In the genomic region with DNA sequence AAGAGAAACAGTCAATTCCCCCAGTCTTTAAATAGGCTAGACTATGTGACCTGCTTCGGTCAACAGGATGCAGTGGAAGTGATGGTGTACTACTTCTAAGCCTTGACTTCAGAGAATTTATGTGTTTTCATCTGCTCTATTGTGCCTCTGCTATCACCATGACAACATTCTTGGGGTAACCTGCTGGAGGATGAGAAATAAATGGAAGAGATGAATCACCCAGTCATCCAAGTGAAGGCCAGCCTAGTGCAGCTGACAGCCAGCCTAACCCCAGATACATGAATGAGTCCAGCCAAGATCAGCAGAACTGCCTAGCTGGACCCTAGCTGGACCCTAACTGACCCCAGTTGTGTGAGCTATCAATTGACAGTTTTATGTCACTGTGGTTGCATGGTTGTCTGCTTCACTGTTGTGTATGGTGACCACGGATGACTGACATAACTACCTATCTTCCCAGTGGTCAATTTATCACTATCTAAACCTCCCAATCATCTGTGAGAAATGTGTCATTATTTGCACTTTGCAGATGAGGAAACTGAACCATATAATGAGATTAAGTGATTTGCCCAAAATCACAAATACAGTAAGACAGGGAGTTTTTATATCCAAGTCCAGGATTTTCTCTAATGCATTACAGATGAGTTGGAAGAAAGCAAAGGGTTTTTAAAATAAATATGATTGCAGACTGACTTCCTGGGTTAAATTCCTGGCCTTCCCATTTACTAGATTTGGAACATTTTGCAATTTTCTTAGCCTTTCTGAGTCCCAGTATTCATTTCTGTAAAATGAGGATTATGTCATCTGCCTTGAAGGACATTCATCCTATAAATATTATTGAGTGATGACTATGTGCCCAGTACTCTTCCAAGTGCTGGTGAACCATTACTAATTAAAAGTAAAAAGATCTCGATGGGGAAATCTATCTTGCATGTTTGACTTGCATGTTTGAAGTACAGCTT, we compare ENCODE assay signal across 12 cellular contexts.
DNase-seq lines count a peak whose midpoint lies in the region; ATAC-seq, FAIRE-seq and TF ChIP-seq lines count a peak whose summit lies in the region.
"Had no signal": no experiment of that assay in that cellular context is flagged by ENCODE, and none has a peak within 500 bp of the region (broad histone marks: within the 10 kb centered on the region; RNA-seq: fewer than 3 reads in every experiment).

No MANE protein-coding gene starts in this region.

- no peak for TF ChIP-seq RAD21 in HepG2 (CRISPR knock-in tag; IDR thresholded peaks at IDR 0.05)

- H3K4me3 ChIP-seq in HepG2 (replicated peaks in 1 of 3; ENCODE audit: insufficient read depth in 1 of 3, low read depth in 2 of 3, low read length in 3 of 3) = no peak overlapping the region

- no TSS peak for BruUV-seq in HepG2 (replicated peaks; lab: Mats Ljungman, UMichigan)

- H3K27ac Mint-ChIP-seq in activated T-cell treated with anti-CD3 and anti-CD28 coated beads, Interleukin-2, amount 50 U/mL, for 72 hours = no peak overlapping the region
- no peak overlapping the region for H3K27ac Mint-ChIP-seq in activated T-cell treated with anti-CD3 and anti-CD28 coated beads, Interleukin-2, amount 50 U/mL, for 24 hours

- in situ Hi-C loops in HepG2 (cut with HindIII; ENCODE audit: extremely low pct_ligation_motif_present, low pct_unique_long_range_greater_than_20kb) = no loop called here

- no peaks in the 10 kb centered on the region for H3K27me3 Mint-ChIP-seq in activated T-cell treated with anti-CD3 and anti-CD28 coated beads, Interleukin-2, amount 50 U/mL, for 72 hours (ENCODE audit: low read depth)
- no peaks in the 10 kb centered on the region for H3K27me3 Mint-ChIP-seq in activated T-cell treated with anti-CD3 and anti-CD28 coated beads, Interleukin-2, amount 50 U/mL, for 24 hours

- no peaks in the 10 kb centered on the region for H3K4me1 Mint-ChIP-seq in activated T-cell treated with anti-CD3 and anti-CD28 coated beads, Interleukin-2, amount 50 U/mL, for 72 hours (ENCODE audit: low read depth)
- H3K4me1 Mint-ChIP-seq in activated T-cell treated with anti-CD3 and anti-CD28 coated beads, Interleukin-2, amount 50 U/mL, for 24 hours (ENCODE audit: low read depth) = no peaks in the 10 kb centered on the region

- H3K4me3 Mint-ChIP-seq in activated T-cell treated with anti-CD3 and anti-CD28 coated beads, Interleukin-2, amount 50 U/mL, for 72 hours = no peak overlapping the region
- H3K4me3 Mint-ChIP-seq in activated T-cell treated with anti-CD3 and anti-CD28 coated beads, Interleukin-2, amount 50 U/mL, for 24 hours = no peak overlapping the region

- no peak overlapping the region for H3K27ac ChIP-seq in HepG2 (ENCODE audit: extremely low read length, insufficient read depth, low read length)

- POLR2A ChIA-PET in HepG2 (lab: Yijun Ruan, JAX) = no interaction called here

- intact Hi-C loops in left cardiac atrium (cut with DNase I) = no loop called here
- intact Hi-C loops in HepG2 (cut with micrococcal nuclease; ENCODE audit: unreplicated experiment) = loop anchor here (5.0 kb wide), 1 partner anchor 410 kb away; no protein-coding TSS in a partner anchor

- no peak for TF ChIP-seq CTCF in HepG2 (CRISPR knock-in tag; IDR thresholded peaks at IDR 0.05)

- no peaks in the 10 kb centered on the region for H3K79me2 ChIP-seq in HepG2 (ENCODE audit: insufficient read depth, low read length)

- DNase-seq in activated T-cell treated with anti-CD3 and anti-CD28 coated beads, Interleukin-2, amount 50 U/mL, for 72 hours = no peak
- DNase-seq in activated T-cell treated with anti-CD3 and anti-CD28 coated beads, Interleukin-2, amount 50 U/mL, for 24 hours = no peak
- DNase-seq in amniotic epithelial cell (ENCODE audit: low read depth) = peak; percentile 3
- DNase-seq in left cardiac atrium = no peak
- no peak for DNase-seq in urothelium cell line (ENCODE audit: low spot score)
- no peak for DNase-seq in GM12891 (ENCODE audit: insufficient read length, low spot score)
- no peak for DNase-seq in HepG2 (ENCODE audit: low spot score)
- DNase-seq in NCI-H2171 treated with DMSO at 0.1 percent for 48 hours (lab: John Stamatoyannopoulos, UW) = no peak
- DNase-seq: activated CD8-positive, alpha-beta memory T cell treated with anti-CD3 and anti-CD28 coated beads, Interleukin-2, amount 50 U/mL, for 48 hours; AML-193; NCI-H526 treated with DMSO at 0.1 percent for 48 hours; occipital lobe had no signal

- peak; percentile 36 to 40 for ATAC-seq in activated T-cell treated with anti-CD3 and anti-CD28 coated beads, Interleukin-2, amount 50 U/mL, for 72 hours (replicated peaks in 1 of 2)
- ATAC-seq in left cardiac atrium = peak; percentile 7 to 67
- no peak for ATAC-seq in HepG2

- H3K4me1 ChIP-seq in HepG2 (ENCODE audit: insufficient read depth, low read length) = no peaks in the 10 kb centered on the region

- TF ChIP-seq EP300 in HepG2 (IDR thresholded peaks at IDR 0.05; ENCODE audit: low read depth in 2 of 2, low read length in 2 of 2) = no peak
- TF ChIP-seq EP300 in HepG2 (CRISPR knock-in tag; IDR thresholded peaks at IDR 0.05; ENCODE audit: borderline replicate concordance) = no peak

- no peaks in the 10 kb centered on the region for H3K9me3 ChIP-seq in HepG2 (ENCODE audit: low read length)

- H3K9me3 Mint-ChIP-seq in activated T-cell treated with anti-CD3 and anti-CD28 coated beads, Interleukin-2, amount 50 U/mL, for 72 hours = peaks cover 0 to 3% of the 10 kb centered on the region in 2 donors
- H3K9me3 Mint-ChIP-seq in activated T-cell treated with anti-CD3 and anti-CD28 coated beads, Interleukin-2, amount 50 U/mL, for 24 hours = no peaks in the 10 kb centered on the region

- H2AFZ ChIP-seq in HepG2 (ENCODE audit: low read length) = no peak overlapping the region

- FAIRE-seq in urothelium cell line (lab: Jason Lieb, UNC) (peak; percentile 56), GM12891 (lab: Jason Lieb, UNC) (no peak), HepG2 (lab: Jason Lieb, UNC) (no peak)

- H4K20me1 ChIP-seq in HepG2 (ENCODE audit: insufficient read depth, low read length) = no peaks in the 10 kb centered on the region

- no peaks in the 10 kb centered on the region for H3K36me3 ChIP-seq in HepG2 (replicated peaks in 1 of 2; ENCODE audit: control insufficient read depth in 1 of 2, insufficient read depth in 2 of 2, low read length in 2 of 2)

- no peaks in the 10 kb centered on the region for H3K36me3 Mint-ChIP-seq in activated T-cell treated with anti-CD3 and anti-CD28 coated beads, Interleukin-2, amount 50 U/mL, for 72 hours (ENCODE audit: insufficient read depth in 2 of 2)
- H3K36me3 Mint-ChIP-seq in activated T-cell treated with anti-CD3 and anti-CD28 coated beads, Interleukin-2, amount 50 U/mL, for 24 hours (ENCODE audit: low read depth) = no peaks in the 10 kb centered on the region

- CTCF ChIA-PET in HepG2 (lab: Yijun Ruan, JAX; ENCODE audit: low intra/inter-chr PET ratio, low total read pairs) = no interaction called here

- TF ChIP-seq POLR2A in GM12891 (IDR thresholded peaks at IDR 0.05; ENCODE audit: low read depth, low read length) (no peak), HepG2 (IDR thresholded peaks at IDR 0.05; ENCODE audit: insufficient read depth in 1 of 2, low read depth in 2 of 2, low read length in 2 of 2) (no peak)

- 15% methylated on average over 3 of the region's 3 CpGs for WGBS in HepG2 (ENCODE audit: low lambda C conversion rate)

- no peak overlapping the region for H3K4me2 ChIP-seq in HepG2 (ENCODE audit: low read depth, low read length)

- no peak overlapping the region for H3K9ac ChIP-seq in HepG2 (ENCODE audit: insufficient read depth, low read depth, low read length)

- peaks cover 0 to 8% of the 10 kb centered on the region in 2 experiments; a peak in 2 of 5 replicates for H3K27me3 ChIP-seq in HepG2 (ENCODE audit: control insufficient read depth in 1 of 2, insufficient read depth in 2 of 2, low read length in 2 of 2)

TF ChIP-seq in GM12891, 5 proteins besides CTCF, POLR2A, EP300 and RAD21:
- TF ChIP-seq PAX5 (IDR thresholded peaks at IDR 0.05; ENCODE audit: insufficient read depth, low read length, severe bottlenecking) (no peak), POU2F2 (IDR thresholded peaks at IDR 0.05; ENCODE audit: low read depth, low read length) (no peak), TAF1 (IDR thresholded peaks at IDR 0.05; ENCODE audit: low read depth, low read length) (no peak)

TF ChIP-seq in HepG2, 621 proteins besides CTCF, POLR2A, EP300 and RAD21 (continues in another document):
- TF ChIP-seq FOSL2 (CRISPR knock-in tag; IDR thresholded peaks at IDR 0.05) = no peak
- TF ChIP-seq ZNF317 (CRISPR knock-in tag; IDR thresholded peaks at IDR 0.05) = no peak
- TF ChIP-seq, protein P1, sequence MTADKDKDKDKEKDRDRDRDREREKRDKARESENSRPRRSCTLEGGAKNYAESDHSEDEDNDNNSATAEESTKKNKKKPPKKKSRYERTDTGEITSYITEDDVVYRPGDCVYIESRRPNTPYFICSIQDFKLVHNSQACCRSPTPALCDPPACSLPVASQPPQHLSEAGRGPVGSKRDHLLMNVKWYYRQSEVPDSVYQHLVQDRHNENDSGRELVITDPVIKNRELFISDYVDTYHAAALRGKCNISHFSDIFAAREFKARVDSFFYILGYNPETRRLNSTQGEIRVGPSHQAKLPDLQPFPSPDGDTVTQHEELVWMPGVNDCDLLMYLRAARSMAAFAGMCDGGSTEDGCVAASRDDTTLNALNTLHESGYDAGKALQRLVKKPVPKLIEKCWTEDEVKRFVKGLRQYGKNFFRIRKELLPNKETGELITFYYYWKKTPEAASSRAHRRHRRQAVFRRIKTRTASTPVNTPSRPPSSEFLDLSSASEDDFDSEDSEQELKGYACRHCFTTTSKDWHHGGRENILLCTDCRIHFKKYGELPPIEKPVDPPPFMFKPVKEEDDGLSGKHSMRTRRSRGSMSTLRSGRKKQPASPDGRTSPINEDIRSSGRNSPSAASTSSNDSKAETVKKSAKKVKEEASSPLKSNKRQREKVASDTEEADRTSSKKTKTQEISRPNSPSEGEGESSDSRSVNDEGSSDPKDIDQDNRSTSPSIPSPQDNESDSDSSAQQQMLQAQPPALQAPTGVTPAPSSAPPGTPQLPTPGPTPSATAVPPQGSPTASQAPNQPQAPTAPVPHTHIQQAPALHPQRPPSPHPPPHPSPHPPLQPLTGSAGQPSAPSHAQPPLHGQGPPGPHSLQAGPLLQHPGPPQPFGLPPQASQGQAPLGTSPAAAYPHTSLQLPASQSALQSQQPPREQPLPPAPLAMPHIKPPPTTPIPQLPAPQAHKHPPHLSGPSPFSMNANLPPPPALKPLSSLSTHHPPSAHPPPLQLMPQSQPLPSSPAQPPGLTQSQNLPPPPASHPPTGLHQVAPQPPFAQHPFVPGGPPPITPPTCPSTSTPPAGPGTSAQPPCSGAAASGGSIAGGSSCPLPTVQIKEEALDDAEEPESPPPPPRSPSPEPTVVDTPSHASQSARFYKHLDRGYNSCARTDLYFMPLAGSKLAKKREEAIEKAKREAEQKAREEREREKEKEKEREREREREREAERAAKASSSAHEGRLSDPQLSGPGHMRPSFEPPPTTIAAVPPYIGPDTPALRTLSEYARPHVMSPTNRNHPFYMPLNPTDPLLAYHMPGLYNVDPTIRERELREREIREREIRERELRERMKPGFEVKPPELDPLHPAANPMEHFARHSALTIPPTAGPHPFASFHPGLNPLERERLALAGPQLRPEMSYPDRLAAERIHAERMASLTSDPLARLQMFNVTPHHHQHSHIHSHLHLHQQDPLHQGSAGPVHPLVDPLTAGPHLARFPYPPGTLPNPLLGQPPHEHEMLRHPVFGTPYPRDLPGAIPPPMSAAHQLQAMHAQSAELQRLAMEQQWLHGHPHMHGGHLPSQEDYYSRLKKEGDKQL (CRISPR knock-in tag; IDR thresholded peaks at IDR 0.05; ENCODE audit: low read depth) = no peak
